Comparison of ENCODE assay signal across 21 cellular contexts in genomic region chr4:24799544-24800272, GRCh38. TPM values are rescaled to one million over a fixed set of nuclear protein-coding genes. Genes with fewer than 3 reads are reported as not detected.
DNase-seq lines count a peak whose midpoint lies in the region; ATAC-seq, FAIRE-seq and TF ChIP-seq lines count a peak whose summit lies in the region.
"Had no signal": no experiment of that assay in that cellular context is flagged by ENCODE, and none has a peak within 500 bp of the region (broad histone marks: within the 10 kb centered on the region; RNA-seq: fewer than 3 reads in every experiment).

No MANE protein-coding gene starts in this region.

- dilution Hi-C loops in IMR-90 (cut with HindIII; ENCODE audit: low sequenced_read_pairs, unreplicated experiment) = no loop called here

- H2AFZ ChIP-seq in IMR-90 (replicated peaks; ENCODE audit: low read length, poor library complexity) (peak overlapping the region; percentile 43), smooth muscle cell (ENCODE audit: low read depth) (peak overlapping the region; percentile 37)

- TF ChIP-seq CTCF in IMR-90 (conservative IDR thresholded peaks at IDR 0.05; ENCODE audit: low read depth, low read length) (no peak), kidney (IDR thresholded peaks at IDR 0.05; ENCODE audit: borderline replicate concordance, extremely low read depth, insufficient read depth) (no peak), smooth muscle cell (IDR thresholded peaks at IDR 0.05; ENCODE audit: borderline replicate concordance, insufficient read depth, poor library complexity, severe bottlenecking) (no peak), CD14-positive monocyte (IDR thresholded peaks at IDR 0.05) (no peak)

- WGBS in IMR-90 (ENCODE audit: extremely low coverage in 2 of 2, insufficient read length in 1 of 2), 2 experiments = 47% methylated on average over 44 of the region's 102 CpGs; no CpG with 5 or more reads in 1 of the 2 experiments
- 44 to 45% methylated on average over 102 of the region's 102 CpGs for WGBS in ectodermal cell, 2 experiments
- 41% methylated on average over 78 of the region's 102 CpGs for WGBS in smooth muscle cell (ENCODE audit: low lambda C conversion rate)

- H3K4me1 ChIP-seq in IMR-90 (ENCODE audit: control insufficient read depth, insufficient read depth, low read length) (peaks cover 11% of the 10 kb centered on the region), ectodermal cell (ENCODE audit: control insufficient read depth, insufficient read depth, low read length) (no peaks in the 10 kb centered on the region), kidney (ENCODE audit: control insufficient read depth in 1 of 2, insufficient read depth in 1 of 2, low read depth in 1 of 2, low read length in 2 of 2) (peaks cover 7 to 8% of the 10 kb centered on the region in 2 donors), smooth muscle cell (ENCODE audit: low read depth) (peaks cover 19% of the 10 kb centered on the region)

- intact Hi-C loops in IMR-90 (cut with micrococcal nuclease) = loop anchor here (10.0 kb wide), 1 partner anchor 325 kb away; no protein-coding TSS in a partner anchor
- intact Hi-C loops in kidney (cut with DNase I) = no loop called here
- intact Hi-C loops in CD14-positive monocyte (cut with micrococcal nuclease) = no loop called here

- peaks cover 3 to 6% of the 10 kb centered on the region in 2 donors for H3K36me3 Mint-ChIP-seq in CD14-positive monocyte
- H3K36me3 Mint-ChIP-seq: stimulated activated naive B cell treated with anti-CD40 and anti-IgM and Interleukin-4, amounts not matched to agents 10 μg/mL and 1 μg/mL and 100 μg/mL, for 72 hours had no signal

- no peak for TF ChIP-seq RAD21 in IMR-90 (IDR thresholded peaks at IDR 0.05; ENCODE audit: low read length)

- H3K4me1 Mint-ChIP-seq in CD14-positive monocyte = peaks cover 19% of the 10 kb centered on the region
- H3K4me1 Mint-ChIP-seq: activated T-helper 17 cell treated with anti-CD3 and anti-CD28 coated beads, Interleukin-2, amount 50 U/mL, for 72 hours had no signal

- no peak for ATAC-seq in IMR-90 (ENCODE audit: low read depth)
- no peak for ATAC-seq in GM21390 (IDR thresholded peaks at IDR 0.05; ENCODE audit: unreplicated experiment)
- ATAC-seq: activated T-helper 17 cell treated with anti-CD3 and anti-CD28 coated beads, Interleukin-2, amount 50 U/mL, for 72 hours; body of pancreas; mucosa of descending colon; stimulated activated naive B cell treated with anti-CD40 and anti-IgM and Interleukin-4, amounts not matched to agents 10 μg/mL and 1 μg/mL and 100 μg/mL, for 72 hours had no signal

- H3K23ac ChIP-seq in IMR-90 (ENCODE audit: low read depth, low read length) = no peak overlapping the region

- FAIRE-seq in kidney (lab: Jason Lieb, UNC) = no peak
- FAIRE-seq: endometrium had no signal

- H3K79me2 ChIP-seq in smooth muscle cell (ENCODE audit: low read depth) = no peaks in the 10 kb centered on the region

- CTCF ChIA-PET in IMR-90 (lab: Yijun Ruan, JAX) = no interaction called here

- H3K56ac ChIP-seq in IMR-90 (ENCODE audit: extremely low read depth, insufficient read depth, low read length) = no peak overlapping the region

- peaks cover 3% of the 10 kb centered on the region for H3F3A ChIP-seq in smooth muscle cell (ENCODE audit: low read depth)

- no peak overlapping the region for H4K8ac ChIP-seq in IMR-90 (ENCODE audit: low read depth in 2 of 2, low read length in 2 of 2)

- H2BK120ac ChIP-seq in IMR-90 (ENCODE audit: low read depth, low read length) = no peak overlapping the region

- no peak for TF ChIP-seq POLR2A in IMR-90 (IDR thresholded peaks at IDR 0.05; ENCODE audit: low read depth, low read length)

- no peak overlapping the region for H2BK5ac ChIP-seq in IMR-90 (ENCODE audit: low read depth, low read length, poor library complexity, severe bottlenecking)

- H3K4me2 ChIP-seq in IMR-90 (ENCODE audit: low read depth, low read length) (no peak overlapping the region), smooth muscle cell (peak overlapping the region; percentile 90)

- H3K79me1 ChIP-seq in IMR-90 (ENCODE audit: low read depth in 1 of 2, low read length in 2 of 2) = no peaks in the 10 kb centered on the region

- peaks cover 0 to 18% (median 7%) of the 10 kb centered on the region in 7 donors for H3K9me3 Mint-ChIP-seq in CD14-positive monocyte
- H3K9me3 Mint-ChIP-seq: activated T-helper 17 cell treated with anti-CD3 and anti-CD28 coated beads, Interleukin-2, amount 50 U/mL, for 72 hours; T-helper 2 cell treated with Interferon-gamma antibody and Interleukin-4, amounts not matched to agents 5 μg/mL and 100 μg/mL, for 36 hours had no signal

- no peak for DNase-seq in IMR-90
- DNase-seq in kidney = peak; percentile 77
- DNase-seq in smooth muscle cell (lab: John Stamatoyannopoulos, UW; ENCODE audit: unreplicated experiment) = no peak
- DNase-seq in activated CD4-positive, alpha-beta T cell treated with anti-CD3 and anti-CD28 coated beads for 48 hours = no peak
- DNase-seq in activated CD8-positive, alpha-beta memory T cell treated with anti-CD3 and anti-CD28 coated beads, Interleukin-2, amount 50 U/mL, for 4 hours = no peak
- DNase-seq in CD14-positive monocyte (ENCODE audit: low spot score) = no peak
- DNase-seq: activated CD4-positive, alpha-beta T cell treated with anti-CD3 and anti-CD28 coated beads, Interleukin-2, amount 50 U/mL, for 48 hours; body of pancreas; C1 segment of cervical spinal cord; mucosa of descending colon; NCI-H187 treated with DMSO at 0.1 percent for 48 hours; NCI-H82; stimulated activated CD4-positive, alpha-beta T cell treated with anti-CD3 and anti-CD28 coated beads, Interleukin-4, amount 100 ng/mL, for 4 hours; stimulated activated naive B cell treated with anti-CD40 and anti-IgM and Interleukin-4, amounts not matched to agents 10 μg/mL and 1 μg/mL and 100 μg/mL, for 72 hours had no signal

- H3K9me3 ChIP-seq in IMR-90 (ENCODE audit: control insufficient read depth, insufficient read depth, low read length) (no peaks in the 10 kb centered on the region), ectodermal cell (ENCODE audit: control insufficient read depth, low read length) (no peaks in the 10 kb centered on the region), kidney (ENCODE audit: control insufficient read depth in 1 of 2, low read length in 2 of 2) (no peaks in the 10 kb centered on the region), smooth muscle cell (replicated peaks; ENCODE audit: low read depth) (no peaks in the 10 kb centered on the region)
- H3K9me3 ChIP-seq: body of pancreas, mucosa of descending colon had no signal

- POLR2A ChIA-PET in IMR-90 (lab: Charles Lee; ENCODE audit: unreplicated experiment) = no interaction called here

- H2AK5ac ChIP-seq in IMR-90 (ENCODE audit: low read depth, low read length) = no peak overlapping the region

- H3K4me3 ChIP-seq in IMR-90 (ENCODE audit: insufficient read depth, low read depth, low read length) = no peak overlapping the region
- peak overlapping the region; percentile 31 for H3K4me3 ChIP-seq in ectodermal cell (ENCODE audit: insufficient read depth, low read depth, low read length)
- no peak overlapping the region for H3K4me3 ChIP-seq in kidney (ENCODE audit: low read length in 2 of 2)
- H3K4me3 ChIP-seq in smooth muscle cell = peak overlapping the region; percentile 40
- H3K4me3 ChIP-seq: body of pancreas, mucosa of descending colon had no signal

- H3K27me3 Mint-ChIP-seq in CD14-positive monocyte (ENCODE audit: low read depth in 3 of 3) = peaks cover 46 to 60% (median 54%) of the 10 kb centered on the region in 3 donors

- no peak overlapping the region for H2BK20ac ChIP-seq in IMR-90 (ENCODE audit: low read depth, low read length)

- H3K36me3 ChIP-seq in IMR-90 (ENCODE audit: control insufficient read depth, insufficient read depth, low read length) (no peaks in the 10 kb centered on the region; the same call in 1 of the 2 replicates), ectodermal cell (ENCODE audit: control insufficient read depth, insufficient read depth, low read length) (no peaks in the 10 kb centered on the region), kidney (ENCODE audit: control insufficient read depth in 1 of 2, insufficient read depth in 2 of 2, low read length in 2 of 2) (no peaks in the 10 kb centered on the region), smooth muscle cell (ENCODE audit: low read depth) (no peaks in the 10 kb centered on the region)

- H3K14ac ChIP-seq in IMR-90 (replicated peaks; ENCODE audit: low read depth, low read length) = no peak overlapping the region

- H2AK9ac ChIP-seq in IMR-90 (replicated peaks; ENCODE audit: low read depth, low read length, poor library complexity) = no peak overlapping the region

- no peak overlapping the region for H4K91ac ChIP-seq in IMR-90 (ENCODE audit: insufficient read depth, low read depth, low read length)

- no peak overlapping the region for H3K27ac Mint-ChIP-seq in CD14-positive monocyte
- H3K27ac Mint-ChIP-seq: activated T-helper 17 cell treated with anti-CD3 and anti-CD28 coated beads, Interleukin-2, amount 50 U/mL, for 72 hours; progenitor cell of endocrine pancreas; stimulated activated naive B cell treated with anti-CD40 and anti-IgM and Interleukin-4, amounts not matched to agents 10 μg/mL and 1 μg/mL and 100 μg/mL, for 72 hours; T-helper 2 cell treated with Interferon-gamma antibody and Interleukin-4, amounts not matched to agents 5 μg/mL and 100 μg/mL, for 36 hours had no signal

- no peak overlapping the region for H3K27ac ChIP-seq in IMR-90 (ENCODE audit: insufficient read depth, low read length)
- no peak overlapping the region for H3K27ac ChIP-seq in ectodermal cell (ENCODE audit: insufficient read depth, low read depth, low read length, poor library complexity, severe bottlenecking)
- no peak overlapping the region for H3K27ac ChIP-seq in kidney (ENCODE audit: low read depth in 2 of 2, low read length in 2 of 2)
- no peak overlapping the region for H3K27ac ChIP-seq in smooth muscle cell (ENCODE audit: low read depth)
- H3K27ac ChIP-seq: body of pancreas, HL-60 had no signal

- in situ Hi-C loops in IMR-90 (cut with MboI; ENCODE audit: low sequenced_read_pairs) = no loop called here

- H2BK15ac ChIP-seq in IMR-90 (ENCODE audit: low read depth, low read length) = no peak overlapping the region

- H3K4me3 Mint-ChIP-seq in CD14-positive monocyte = peak overlapping the region in 1 of 2 donors; percentile 40
- H3K4me3 Mint-ChIP-seq: activated T-helper 17 cell treated with anti-CD3 and anti-CD28 coated beads, Interleukin-2, amount 50 U/mL, for 72 hours; stimulated activated naive B cell treated with anti-CD40 and anti-IgM and Interleukin-4, amounts not matched to agents 10 μg/mL and 1 μg/mL and 100 μg/mL, for 72 hours; T-helper 2 cell treated with Interferon-gamma antibody and Interleukin-4, amounts not matched to agents 5 μg/mL and 100 μg/mL, for 36 hours had no signal

- H3K27me3 ChIP-seq in IMR-90 (ENCODE audit: control insufficient read depth, insufficient read depth, low read length) = no peaks in the 10 kb centered on the region; the same call in 1 of the 2 replicates
- peaks cover 67% of the 10 kb centered on the region for H3K27me3 ChIP-seq in ectodermal cell (ENCODE audit: control insufficient read depth, insufficient read depth, low read length, poor library complexity, severe bottlenecking)
- peaks cover 32% of the 10 kb centered on the region for H3K27me3 ChIP-seq in smooth muscle cell (ENCODE audit: low read depth)
- H3K27me3 ChIP-seq: body of pancreas had no signal

- H3K18ac ChIP-seq in IMR-90 (ENCODE audit: low read depth, low read length) = no peak overlapping the region

- no peak overlapping the region for H3K4ac ChIP-seq in IMR-90 (ENCODE audit: low read depth, low read length)

- no peak overlapping the region for H4K5ac ChIP-seq in IMR-90 (ENCODE audit: low read depth, low read length)

- peaks cover 9% of the 10 kb centered on the region for H3K9me1 ChIP-seq in IMR-90 (ENCODE audit: insufficient read depth, low read length)

- H3K9ac ChIP-seq in IMR-90 (ENCODE audit: low read depth, low read length) (no peak overlapping the region), kidney (ENCODE audit: low read length in 2 of 2) (no peak overlapping the region), smooth muscle cell (ENCODE audit: low read depth) (no peak overlapping the region)

- no TSS peak for BruUV-seq in IMR-90 (replicated peaks; lab: Mats Ljungman, UMichigan)

- H4K20me1 ChIP-seq in IMR-90 (ENCODE audit: insufficient read depth, low read length) (no peaks in the 10 kb centered on the region), smooth muscle cell (ENCODE audit: low read depth) (no peaks in the 10 kb centered on the region)

RNA-seq across cellular contexts. Expression of gene SOD3, which starts 4.3 kb away (rescaled TPM):
- 0.28 and 0.36 TPM in 2 replicates for total RNA-seq in IMR-90 (2012; rRNA removed)
- polyA plus RNA-seq in IMR-90 (2012; rRNA removed) = 5.8 and 7.3 TPM in 2 replicates
- polyA plus RNA-seq in IMR-90 (2012; cell fraction: cytosol; rRNA removed) = 10.8 and 29.1 TPM in 2 replicates
- polyA plus RNA-seq in IMR-90 (2012; cell fraction: nucleus; rRNA removed; ENCODE audit: low replicate concordance) = 3.0 and 6.1 TPM in 2 replicates
- polyA plus RNA-seq in ectodermal cell (2013, experiment 1 of 4) = 3.6 TPM
- polyA plus RNA-seq in ectodermal cell (2013, experiment 2 of 4) = 3.2 TPM
- 2.9 TPM for polyA plus RNA-seq in ectodermal cell (2013, experiment 3 of 4)
- 3.6 TPM for polyA plus RNA-seq in ectodermal cell (2013, experiment 4 of 4)
- 193 TPM for total RNA-seq in kidney
- 111 TPM for polyA plus RNA-seq in kidney (ENCODE audit: insufficient read depth, low read depth, low replicate concordance)
- total RNA-seq in smooth muscle cell = 24.4 and 29.8 TPM in 2 replicates
- polyA plus RNA-seq in smooth muscle cell = 60.9 and 71.9 TPM in 2 replicates
- not detected for polyA plus RNA-seq in CD14-positive monocyte
- total RNA-seq: activated T-helper 17 cell treated with anti-CD3 and anti-CD28 coated beads, Interleukin-2, amount 50 U/mL, for 72 hours had no signal

Comparison
In these comparisons a context has a peak if more than half of its experiments do, and no peak if none do; other contexts are left out.
1. H3K4me3 ChIP-seq: peak in ectodermal cell (single experiment) and smooth muscle cell (single experiment); none in IMR-90 (single experiment) and kidney (0 of 2).